In genomic region chr4:3299122-3299521, GRCh38 we compare ENCODE assay signal across 19 cellular contexts. TPM values are rescaled to one million over a fixed set of nuclear protein-coding genes. Genes with fewer than 3 reads are reported as not detected.
"Had no signal": no experiment of that assay in that cellular context is flagged by ENCODE, and none has a peak within 500 bp of the region (broad histone marks: within the 10 kb centered on the region; RNA-seq: fewer than 3 reads in every experiment).

No MANE protein-coding gene starts in this region.

- H3K9me3 Mint-ChIP-seq: activated B cell treated with CpG ODN at 0.5 μM for 24 hours; activated naive CD4-positive, alpha-beta T cell treated with anti-CD3 and anti-CD28 coated beads, Interleukin-2, amount 50 U/mL, for 24 hours; central memory CD8-positive, alpha-beta T cell; dendritic cell treated with granulocyte-macrophage colony-stimulating factor and Interleukin-4, amounts not matched to agents 40 ng/mL and 50 ng/mL, for 4 days; effector memory CD8-positive, alpha-beta T cell; stimulated activated naive CD8-positive, alpha-beta T cell treated with anti-CD3 and anti-CD28 coated beads, Interleukin-15, Interleukin-2, amounts not matched to agents 100 ng/mL and 50 ng/mL, for 24 hours; T-helper 2 cell treated with Interferon-gamma antibody and Interleukin-4, amounts not matched to agents 5 μg/mL and 100 μg/mL, for 36 hours had no signal

- H3K27ac Mint-ChIP-seq: activated B cell treated with CpG ODN at 0.5 μM for 24 hours; activated CD8-positive, alpha-beta T cell treated with anti-CD3 and anti-CD28 coated beads, Interleukin-2, amount 10 ng/mL, durations not matched to agents 7 days and 5 days; activated naive CD4-positive, alpha-beta T cell treated with anti-CD3 and anti-CD28 coated beads, Interleukin-2, amount 50 U/mL, for 24 hours; dendritic cell treated with granulocyte-macrophage colony-stimulating factor and Interleukin-4, amounts not matched to agents 40 ng/mL and 50 ng/mL, for 4 days; effector memory CD8-positive, alpha-beta T cell; stimulated activated naive CD8-positive, alpha-beta T cell treated with anti-CD3 and anti-CD28 coated beads, Interleukin-15, Interleukin-2, amounts not matched to agents 100 ng/mL and 50 ng/mL, for 24 hours; T-helper 2 cell treated with Interferon-gamma antibody and Interleukin-4, amounts not matched to agents 5 μg/mL and 100 μg/mL, for 36 hours had no signal

- H3K27ac ChIP-seq: adrenal gland, epithelial cell of prostate, lower lobe of right lung, neutrophil, suprapubic skin, upper lobe of left lung had no signal

- H3K27me3 ChIP-seq: adrenal gland, suprapubic skin, upper lobe of left lung had no signal

- H3K27me3 Mint-ChIP-seq: activated B cell treated with CpG ODN at 0.5 μM for 24 hours; activated naive CD4-positive, alpha-beta T cell treated with anti-CD3 and anti-CD28 coated beads, Interleukin-2, amount 50 U/mL, for 24 hours; central memory CD8-positive, alpha-beta T cell; effector memory CD8-positive, alpha-beta T cell had no signal

- ATAC-seq: activated CD8-positive, alpha-beta T cell treated with anti-CD3 and anti-CD28 coated beads, Interleukin-2, amount 10 ng/mL, durations not matched to agents 7 days and 5 days; effector memory CD8-positive, alpha-beta T cell; left cardiac atrium had no signal

- H3K36me3 ChIP-seq: adrenal gland, lower lobe of right lung, neutrophil, suprapubic skin, upper lobe of left lung had no signal

- H3K4me3 Mint-ChIP-seq: activated B cell treated with CpG ODN at 0.5 μM for 24 hours; activated CD8-positive, alpha-beta T cell treated with anti-CD3 and anti-CD28 coated beads, Interleukin-2, amount 10 ng/mL, durations not matched to agents 7 days and 5 days; activated naive CD4-positive, alpha-beta T cell treated with anti-CD3 and anti-CD28 coated beads, Interleukin-2, amount 50 U/mL, for 24 hours; central memory CD8-positive, alpha-beta T cell; dendritic cell treated with granulocyte-macrophage colony-stimulating factor and Interleukin-4, amounts not matched to agents 40 ng/mL and 50 ng/mL, for 4 days; effector memory CD8-positive, alpha-beta T cell; stimulated activated naive CD8-positive, alpha-beta T cell treated with anti-CD3 and anti-CD28 coated beads, Interleukin-15, Interleukin-2, amounts not matched to agents 100 ng/mL and 50 ng/mL, for 24 hours; T-helper 2 cell treated with Interferon-gamma antibody and Interleukin-4, amounts not matched to agents 5 μg/mL and 100 μg/mL, for 36 hours had no signal

- DNase-seq: activated B cell treated with CpG ODN at 0.5 μM for 24 hours; activated CD4-positive, alpha-beta T cell treated with anti-CD3 and anti-CD28 coated beads for 48 hours; activated CD8-positive, alpha-beta T cell treated with anti-CD3 and anti-CD28 coated beads, Interleukin-2, amount 10 ng/mL, durations not matched to agents 7 days and 5 days; effector memory CD8-positive, alpha-beta T cell; foreskin melanocyte; left cardiac atrium; lower lobe of right lung; upper lobe of left lung had no signal

- H3K9me3 ChIP-seq: adrenal gland, lower lobe of right lung, neutrophil, upper lobe of left lung had no signal

- H3K4me3 ChIP-seq: adrenal gland, lower lobe of right lung, smooth muscle cell, suprapubic skin, upper lobe of left lung had no signal

RNA-seq across cellular contexts. Expression of gene MSANTD1, which starts 50.2 kb away (rescaled TPM):
- polyA plus RNA-seq: fibroblast of lung had no signal
